Comparison of ENCODE assay signal across 12 cellular contexts in genomic region chr3:143276592-143276991, GRCh38.
DNase-seq lines count a peak whose midpoint lies in the region; ATAC-seq and TF ChIP-seq lines count a peak whose summit lies in the region.
"Had no signal": no experiment of that assay in that cellular context is flagged by ENCODE, and none has a peak within 500 bp of the region (broad histone marks: within the 10 kb centered on the region; RNA-seq: fewer than 3 reads in every experiment).

No MANE protein-coding gene starts in this region.

- POLR2A ChIA-PET in GM10248 (lab: Yijun Ruan, JAX) = interaction anchor here (0.7 kb wide), 1 partner anchor 106 kb away, joined by 5 read pairs; no protein-coding TSS in a partner anchor

- H3K27me3 ChIP-seq in WERI-Rb-1 (ENCODE audit: insufficient read depth, low read depth, severe bottlenecking) = no peaks in the 10 kb centered on the region
- H3K27me3 ChIP-seq in foreskin keratinocyte = no peaks in the 10 kb centered on the region
- H3K27me3 ChIP-seq: left lung, testis had no signal

- no peaks in the 10 kb centered on the region for H3K9me3 ChIP-seq in WERI-Rb-1 (ENCODE audit: severe bottlenecking)
- H3K9me3 ChIP-seq: left lung, testis had no signal

- DNase-seq in GM10248 (ENCODE audit: extremely low spot score) = peak; percentile 11
- DNase-seq in WERI-Rb-1 = no peak
- DNase-seq in foreskin keratinocyte = no peak
- DNase-seq in A172 (ENCODE audit: low spot score) = no peak
- no peak for DNase-seq in hippocampal formation (lab: John Stamatoyannopoulos, UW)
- DNase-seq: activated naive CD4-positive, alpha-beta T cell treated with Interleukin-2 at 50 U/mL for 16 hours; left lung; stimulated activated CD4-positive, alpha-beta T cell treated with anti-CD3 and anti-CD28 coated beads, Interleukin-2, amount 100 ng/mL, for 24 hours; testis had no signal

- no peaks in the 10 kb centered on the region for H3K36me3 ChIP-seq in WERI-Rb-1
- H3K36me3 ChIP-seq: left lung had no signal

- no peak overlapping the region for H3K27ac ChIP-seq in WERI-Rb-1
- no peak overlapping the region for H3K27ac ChIP-seq in foreskin keratinocyte
- H3K27ac ChIP-seq: left lung, testis had no signal

- ATAC-seq in GM19023 (IDR thresholded peaks at IDR 0.05; ENCODE audit: unreplicated experiment) = peak; percentile 57
- peak; percentile 82 for ATAC-seq in HG02840 (IDR thresholded peaks at IDR 0.05; ENCODE audit: low FRiP score, unreplicated experiment)
- peak; percentile 88 for ATAC-seq in HG03520 (IDR thresholded peaks at IDR 0.05; ENCODE audit: unreplicated experiment)
- no peak for ATAC-seq in foreskin keratinocyte
- ATAC-seq: left lung had no signal

- no peaks in the 10 kb centered on the region for H3K4me1 ChIP-seq in foreskin keratinocyte
- H3K4me1 ChIP-seq: left lung, testis had no signal

- no peak overlapping the region for H3K4me3 ChIP-seq in WERI-Rb-1 (ENCODE audit: low read depth, low read length)
- H3K4me3 ChIP-seq: left lung, testis had no signal

- CTCF ChIA-PET in GM10248 (lab: Yijun Ruan, JAX) = interaction anchor here (1.3 to 2.9 kb wide), 3 partner anchors 11 to 33 kb away, joined by 3 to 18 read pairs (median 4); no protein-coding TSS in a partner anchor

- TF ChIP-seq CTCF in GM10248 (IDR thresholded peaks at IDR 0.05; ENCODE audit: control extremely low read depth, extremely low read depth, low read depth, missing control alignments) (no peak), WERI-Rb-1 (IDR thresholded peaks at IDR 0.05; ENCODE audit: low read depth, low read length) (no peak), foreskin keratinocyte (conservative IDR thresholded peaks at IDR 0.05) (no peak)
